In the genomic region with DNA sequence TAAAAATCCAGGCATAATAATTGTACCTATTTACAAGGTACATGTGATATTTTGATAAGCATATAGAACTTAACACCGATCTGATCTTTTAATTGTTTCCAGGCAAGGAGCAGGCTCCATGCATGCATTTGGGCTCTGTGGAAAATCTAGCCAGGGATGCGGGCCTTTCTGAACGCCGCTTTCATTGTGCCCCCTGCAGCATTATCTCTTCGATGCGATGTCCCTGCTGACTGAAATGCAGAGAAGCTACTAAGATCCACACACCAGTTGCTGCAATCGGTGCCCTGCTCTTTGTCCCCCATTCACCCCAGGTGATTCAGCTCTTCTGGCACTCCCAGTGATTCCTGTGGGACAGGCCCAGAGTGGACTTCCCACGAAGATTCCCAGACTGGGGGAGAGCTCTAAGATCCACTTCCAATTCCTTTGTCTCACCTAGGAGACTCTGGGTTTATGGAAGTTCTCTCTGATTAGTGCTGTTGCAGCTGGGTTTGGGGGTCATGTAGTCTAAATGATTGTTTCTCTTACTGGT, we compare ENCODE assay signal across 29 cellular contexts.
DNase-seq lines count a peak whose midpoint lies in the region; ATAC-seq, FAIRE-seq and TF ChIP-seq lines count a peak whose summit lies in the region.
"Had no signal": no experiment of that assay in that cellular context is flagged by ENCODE, and none has a peak within 500 bp of the region (broad histone marks: within the 10 kb centered on the region; RNA-seq: fewer than 3 reads in every experiment).

No MANE protein-coding gene starts in this region.

- no peak overlapping the region for H3K14ac ChIP-seq in H1 (ENCODE audit: insufficient read length)

- H3K27ac ChIP-seq in H1 (ENCODE audit: low read depth, low read length) (no peak overlapping the region), osteoblast (ENCODE audit: low read depth, low read length) (no peak overlapping the region)
- H3K27ac ChIP-seq: adrenal gland, brain microvascular endothelial cell, right lobe of liver, upper lobe of left lung, WERI-Rb-1 had no signal

- H3K79me2 ChIP-seq in H1 (ENCODE audit: control insufficient read depth in 1 of 2, insufficient read depth in 2 of 2, low read length in 2 of 2) = no peaks in the 10 kb centered on the region
- H3K79me2 ChIP-seq in osteoblast (ENCODE audit: insufficient read depth, low read length) = no peaks in the 10 kb centered on the region

- no peak for TF ChIP-seq POLR2A in H1 (IDR thresholded peaks at IDR 0.05; ENCODE audit: control extremely low read depth in 1 of 2, low read depth in 2 of 2, low read length in 2 of 2)

- no peak overlapping the region; the same call in 1 of the 2 replicates for H3K18ac ChIP-seq in H1 (ENCODE audit: extremely low read depth, low read length)

- no peaks in the 10 kb centered on the region for H3K4me1 ChIP-seq in H1 (replicated peaks in 1 of 4; ENCODE audit: control insufficient read depth in 3 of 4, insufficient read depth in 4 of 4, low read length in 3 of 4)
- H3K4me1 ChIP-seq in osteoblast (ENCODE audit: insufficient read depth, low read length) = no peaks in the 10 kb centered on the region
- H3K4me1 ChIP-seq: adrenal gland, HAP-1, upper lobe of left lung had no signal

- no peak overlapping the region for H2BK20ac ChIP-seq in H1 (ENCODE audit: low read length)

- no peak overlapping the region for H2BK12ac ChIP-seq in H1 (ENCODE audit: low read depth, low read length)

- TF ChIP-seq CTCF in H1 (IDR thresholded peaks at IDR 0.05; ENCODE audit: control extremely low read depth in 1 of 3, insufficient read depth in 1 of 3, low read depth in 1 of 3, low read length in 3 of 3) (peak in 1 of 3 experiments; percentile 7; a peak in 1 of 4 replicates), osteoblast (IDR thresholded peaks at IDR 0.05; ENCODE audit: extremely low read depth, low read depth, low read length) (no peak)

- no peaks in the 10 kb centered on the region for H3K23me2 ChIP-seq in H1 (ENCODE audit: low read depth, low read length)

- H3K9me3 ChIP-seq in H1 (ENCODE audit: insufficient read depth in 2 of 2, low read depth in 1 of 2, low read length in 1 of 2) = no peaks in the 10 kb centered on the region
- no peaks in the 10 kb centered on the region for H3K9me3 ChIP-seq in osteoblast (ENCODE audit: low read depth, low read length)
- H3K9me3 ChIP-seq: adrenal gland, HAP-1, right lobe of liver, upper lobe of left lung had no signal

- CTCF ChIA-PET in H1 (lab: Charles Lee; ENCODE audit: partially characterized antibody) = interaction anchor here (1.0 to 1.3 kb wide), 2 partner anchors 9 to 390 kb away, joined by 3 read pairs; no protein-coding TSS in a partner anchor

- H2AK5ac ChIP-seq in H1 (ENCODE audit: low read depth, low read length) = no peak overlapping the region

- H4K91ac ChIP-seq in H1 (replicated peaks; ENCODE audit: insufficient read length, low read length) = no peak overlapping the region

- H3K56ac ChIP-seq in H1 (replicated peaks; ENCODE audit: insufficient read length, low read depth, low read length) = no peak overlapping the region

- TF ChIP-seq RAD21 in H1 (IDR thresholded peaks at IDR 0.05 in 1 of 2, conservative IDR thresholded peaks at IDR 0.05 in 1 of 2; ENCODE audit: low read depth in 2 of 2, low read length in 2 of 2) = peak; percentile 32 to 38; a peak in 3 of 4 replicates

- WGBS in H1 (ENCODE audit: extremely low coverage in 1 of 2, insufficient coverage in 1 of 2, insufficient read length in 1 of 2, insufficient replicate concordance in 2 of 2, low coverage in 1 of 2, low lambda C conversion rate in 2 of 2, missing lambda C conversion rate in 1 of 2), 2 experiments = 66% methylated on average over 8 of the region's 8 CpGs; no CpG with 5 or more reads in 1 of the 2 experiments

- H4K20me1 ChIP-seq in H1 (replicated peaks in 1 of 2; ENCODE audit: control insufficient read depth in 1 of 2, insufficient read depth in 2 of 2, low read length in 2 of 2) (no peaks in the 10 kb centered on the region), osteoblast (ENCODE audit: insufficient read depth, low read length) (no peaks in the 10 kb centered on the region)

- peak overlapping the region; percentile 47; the same call in 1 of the 2 replicates for H4K8ac ChIP-seq in H1 (ENCODE audit: extremely low read depth, insufficient read depth, low read length)

- H3K27me3 ChIP-seq in H1 (replicated peaks in 1 of 4; ENCODE audit: control insufficient read depth in 3 of 4, extremely low read depth in 1 of 4, insufficient read depth in 3 of 4, low read length in 3 of 4) = no peaks in the 10 kb centered on the region
- no peaks in the 10 kb centered on the region for H3K27me3 ChIP-seq in osteoblast (ENCODE audit: insufficient read depth, low read length)
- H3K27me3 ChIP-seq: adrenal gland, brain microvascular endothelial cell, right lobe of liver, upper lobe of left lung had no signal

- FAIRE-seq in H1 (lab: Jason Lieb, UNC) = no peak

- H3K4ac ChIP-seq in H1 (replicated peaks; ENCODE audit: insufficient read length, low read depth, low read length) = no peak overlapping the region

- TF ChIP-seq EP300 in H1 (IDR thresholded peaks at IDR 0.05; ENCODE audit: borderline replicate concordance in 1 of 2, low read depth in 2 of 2, low read length in 2 of 2) = no peak

- H2BK15ac ChIP-seq in H1 (ENCODE audit: low read length) = no peak overlapping the region

- POLR2A ChIA-PET in H1 (lab: Charles Lee; ENCODE audit: partially characterized antibody) = no interaction called here

- H3K4me3 ChIP-seq in H1 (ENCODE audit: extremely low read depth in 1 of 4, insufficient read depth in 2 of 4, low read depth in 3 of 4, low read length in 4 of 4) = no peak overlapping the region
- no peak overlapping the region for H3K4me3 ChIP-seq in osteoblast (ENCODE audit: insufficient read depth, low read length)
- H3K4me3 ChIP-seq: adrenal gland, HAP-1, lung, right lobe of liver, upper lobe of left lung had no signal

- no peak overlapping the region for H3K4me2 ChIP-seq in H1 (ENCODE audit: insufficient read depth in 1 of 2, low read depth in 2 of 2, low read length in 2 of 2)
- H3K4me2 ChIP-seq in osteoblast (ENCODE audit: insufficient read depth, low read length) = no peak overlapping the region

- peak overlapping the region; percentile 94; the same call in 1 of the 2 replicates for H2AFZ ChIP-seq in H1 (ENCODE audit: low read length)
- H2AFZ ChIP-seq in osteoblast (ENCODE audit: low read length) = no peak overlapping the region

- ATAC-seq in HG02763 (IDR thresholded peaks at IDR 0.05; ENCODE audit: unreplicated experiment) = no peak
- ATAC-seq: activated T-cell treated with anti-CD3 and anti-CD28 coated beads, Interleukin-2, amount 50 U/mL, for 72 hours had no signal

- H3K36me3 ChIP-seq in H1 (ENCODE audit: control insufficient read depth in 2 of 4, insufficient read depth in 4 of 4, low read length in 3 of 4) (no peaks in the 10 kb centered on the region), osteoblast (ENCODE audit: insufficient read depth, low read length) (no peaks in the 10 kb centered on the region)
- H3K36me3 ChIP-seq: adrenal gland, brain microvascular endothelial cell, HAP-1, right lobe of liver, upper lobe of left lung, WERI-Rb-1 had no signal

- DNase-seq in Daoy (ENCODE audit: low read depth) (peak; percentile 3), M059J (ENCODE audit: low read depth) (peak; percentile 7), H1 (ENCODE audit: low read depth in 1 of 2, low spot score in 2 of 2) (peak; percentile 7 to 45), iPS-NIHi7 (ENCODE audit: extremely low spot score) (peak; percentile 58), DMS114 treated with DMSO at 0.1 percent for 48 hours (lab: John Stamatoyannopoulos, UW; ENCODE audit: unreplicated experiment) (no peak), osteoblast (ENCODE audit: insufficient read length, low spot score, missing footprints) (no peak)
- no peak for DNase-seq in stimulated activated CD4-positive, alpha-beta T cell treated with anti-CD3 and anti-CD28 coated beads, Interleukin-4, amount 100 ng/mL, for 1 hour
- DNase-seq: activated CD4-positive, alpha-beta T cell treated with anti-CD3 and anti-CD28 coated beads, Interleukin-2, amount 10 ng/mL, durations not matched to agents 24 days and 14 days; activated naive CD4-positive, alpha-beta T cell treated with Interleukin-2 at 50 U/mL for 16 hours; activated T-cell treated with anti-CD3 and anti-CD28 coated beads, Interleukin-2, amount 50 U/mL, for 72 hours; adrenal gland; brain microvascular endothelial cell; effector CD4-positive, alpha-beta T cell; foreskin melanocyte; GDM1; Kasumi-1; kidney; NCI-H2171; NCI-H510A; posterior cingulate gyrus; right lobe of liver; Right ventricle myocardium superior; stimulated activated CD4-positive, alpha-beta T cell treated with anti-CD3 and anti-CD28 coated beads, Interleukin-2, amount 100 ng/mL, for 48 hours; substantia nigra; upper lobe of left lung; WERI-Rb-1 had no signal

- H4K5ac ChIP-seq in H1 (ENCODE audit: insufficient read length, low read depth, low read length) = no peak overlapping the region

- no peaks in the 10 kb centered on the region for H3K79me1 ChIP-seq in H1 (ENCODE audit: low read depth, low read length)

- no peak overlapping the region for H2BK5ac ChIP-seq in H1 (ENCODE audit: low read depth, low read length)

- no peak overlapping the region for H3K23ac ChIP-seq in H1 (ENCODE audit: insufficient read length)

- H3K9ac ChIP-seq in H1 (replicated peaks in 1 of 4; ENCODE audit: extremely low read depth in 1 of 4, low read depth in 3 of 4, low read length in 3 of 4) = no peak overlapping the region

- no peak overlapping the region for H2BK120ac ChIP-seq in H1 (replicated peaks; ENCODE audit: low read depth, low read length)

TF ChIP-seq in H1, 55 proteins besides CTCF, POLR2A, EP300 and RAD21:
- no peak for TF ChIP-seq CBX5 (IDR thresholded peaks at IDR 0.05; ENCODE audit: low read depth, low read length)
- TF ChIP-seq POU5F1 (IDR thresholded peaks at IDR 0.05; ENCODE audit: low read depth, low read length) = no peak
- TF ChIP-seq TCF12 (IDR thresholded peaks at IDR 0.05; ENCODE audit: low read depth, low read length) = no peak
- TF ChIP-seq TAF7 (optimal IDR thresholded peaks at IDR 0.05; ENCODE audit: borderline replicate concordance, low read depth, low read length) = no peak

Comparison
In these comparisons a context has a peak if more than half of its experiments do, and no peak if none do; other contexts are left out.
1. DNase-seq: peak in Daoy (single experiment), M059J (single experiment), H1 (2 of 2) and iPS-NIHi7 (single experiment); none in DMS114 treated with DMSO at 0.1 percent for 48 hours (single experiment), stimulated activated CD4-positive, alpha-beta T cell treated with anti-CD3 and anti-CD28 coated beads, Interleukin-4, amount 100 ng/mL, for 1 hour (single experiment) and osteoblast (single experiment).